Comparison of ENCODE assay signal across 23 cellular contexts in genomic region chr14:67886221-67886620, GRCh38.
"Had no signal": no experiment of that assay in that cellular context is flagged by ENCODE, and none has a peak within 500 bp of the region (broad histone marks: within the 10 kb centered on the region; RNA-seq: fewer than 3 reads in every experiment).

No MANE protein-coding gene starts in this region.

- H3K27ac ChIP-seq: dorsolateral prefrontal cortex, neutrophil, parathyroid adenoma, prostate gland, sigmoid colon, testis, tibial nerve had no signal

- H3K9ac ChIP-seq: parathyroid adenoma had no signal

- H3K9me3 Mint-ChIP-seq: immature natural killer cell; naive thymus-derived CD4-positive, alpha-beta T cell; stimulated activated memory B cell treated with anti-CD40 and anti-IgM and Interleukin-4, amounts not matched to agents 10 μg/mL and 1 μg/mL and 100 μg/mL, for 72 hours had no signal

- H3K27me3 Mint-ChIP-seq: naive thymus-derived CD4-positive, alpha-beta T cell; stimulated activated memory B cell treated with anti-CD40 and anti-IgM and Interleukin-4, amounts not matched to agents 10 μg/mL and 1 μg/mL and 100 μg/mL, for 72 hours had no signal

- H3K9me3 ChIP-seq: neutrophil, prostate gland, sigmoid colon, testis, tibial nerve had no signal

- H3K4me3 ChIP-seq: dorsolateral prefrontal cortex, prostate gland, sigmoid colon, testis, tibial nerve had no signal

- H3K4me3 Mint-ChIP-seq: immature natural killer cell; naive thymus-derived CD4-positive, alpha-beta T cell; stimulated activated memory B cell treated with anti-CD40 and anti-IgM and Interleukin-4, amounts not matched to agents 10 μg/mL and 1 μg/mL and 100 μg/mL, for 72 hours had no signal

- H3K27me3 ChIP-seq: dorsolateral prefrontal cortex, neutrophil, sigmoid colon, testis, tibial nerve had no signal

- H3K36me3 ChIP-seq: neutrophil, prostate gland, sigmoid colon, tibial nerve had no signal

- H3K27ac Mint-ChIP-seq: immature natural killer cell; naive thymus-derived CD4-positive, alpha-beta T cell; stimulated activated memory B cell treated with anti-CD40 and anti-IgM and Interleukin-4, amounts not matched to agents 10 μg/mL and 1 μg/mL and 100 μg/mL, for 72 hours had no signal

- DNase-seq: caudate nucleus; dorsolateral prefrontal cortex; effector CD4-positive, alpha-beta T cell; hypothalamus; immature natural killer cell; islet precursor cell; kidney glomerular epithelial cell; left colon; mesendoderm; midbrain; naive thymus-derived CD4-positive, alpha-beta T cell; right cardiac atrium; sigmoid colon; stimulated activated CD4-positive, alpha-beta T cell treated with anti-CD3 and anti-CD28 coated beads, Interleukin-2, amount 100 ng/mL, for 24 hours; stimulated activated CD4-positive, alpha-beta T cell treated with anti-CD3 and anti-CD28 coated beads, Interleukin-4, amount 100 ng/mL, for 24 hours; stimulated activated naive CD8-positive, alpha-beta T cell treated with anti-CD3 and anti-CD28 coated beads, Interleukin-15, Interleukin-2, amounts not matched to agents 100 U/mL and 50 U/mL, for 24 hours; substantia nigra; testis had no signal

- ATAC-seq: left colon; naive thymus-derived CD4-positive, alpha-beta T cell; right cardiac atrium; stimulated activated memory B cell treated with anti-CD40 and anti-IgM and Interleukin-4, amounts not matched to agents 10 μg/mL and 1 μg/mL and 100 μg/mL, for 72 hours; stimulated activated naive CD8-positive, alpha-beta T cell treated with anti-CD3 and anti-CD28 coated beads, Interleukin-15, Interleukin-2, amounts not matched to agents 100 U/mL and 50 U/mL, for 24 hours had no signal

- H3K4me1 ChIP-seq: parathyroid adenoma, prostate gland, testis had no signal

- H2AFZ ChIP-seq: parathyroid adenoma had no signal
